8 cellular contexts compared by ENCODE assay signal in genomic region chr12:3752741-3753486, GRCh38. TPM values are rescaled to one million over a fixed set of nuclear protein-coding genes. Genes with fewer than 3 reads are reported as not detected.
DNase-seq lines count a peak whose midpoint lies in the region; ATAC-seq, FAIRE-seq and TF ChIP-seq lines count a peak whose summit lies in the region.

Gene CRACR2A (minus strand): TSS chr12:3753109. CDS start chr12:3696999, 56,110 bp downstream.

- peak; percentile 82 for FAIRE-seq in GM12878 (lab: Jason Lieb, UNC)
- no peak for FAIRE-seq in kidney (lab: Jason Lieb, UNC)

- in situ Hi-C loops in GM12878 (cut with MboI) = no loop called here

- ATAC-seq in DND-41 (ENCODE audit: insufficient read depth, low read depth) (peak; percentile 87), GM21515 (IDR thresholded peaks at IDR 0.05; ENCODE audit: unreplicated experiment) (peak; percentile 81), GM12878 (peak; percentile 96)

- intact Hi-C loops in GM12878 (cut with micrococcal nuclease; ENCODE audit: unreplicated experiment) = loop anchor here (5.0 kb wide), 1 partner anchor 119 kb away; the partner anchor contains the start of gene PARP11
- intact Hi-C loops in kidney (cut with DNase I) = no loop called here

- no TSS peak for BruUV-seq in GM12878 (replicated peaks; lab: Mats Ljungman, UMichigan)

- whole genome bisulfite sequencing in GM12878 (ENCODE audit: insufficient coverage, insufficient replicate concordance, low lambda C conversion rate, missing lambda C conversion rate) = under 1% methylated on average over 55 of the region's 62 CpGs

- H3K4me3 ChIP-seq in DND-41 (ENCODE audit: low read depth in 1 of 2, low read length in 2 of 2) (peak within 1 kb of the TSS; percentile 65 to 78), HUES6 (ENCODE audit: low read depth, low read length) (peak within 1 kb of the TSS; percentile 52), GM12878 (peak within 1 kb of the TSS; percentile 80), kidney (ENCODE audit: low read length in 2 of 2) (peak within 1 kb of the TSS; percentile 30 to 57)

- TF ChIP-seq POLR2A in GM12878 (IDR thresholded peaks at IDR 0.05; ENCODE audit: low read depth, low read length) = peak; percentile 84

- peaks cover 62% of the 10 kb centered on the region for H3K79me2 ChIP-seq in DND-41 (ENCODE audit: insufficient read depth, low read length)
- H3K79me2 ChIP-seq in GM12878 (ENCODE audit: control insufficient read depth, insufficient read depth, low read length) = peaks cover 26% of the 10 kb centered on the region

- TF ChIP-seq EP300 in GM12878 (IDR thresholded peaks at IDR 0.05; ENCODE audit: borderline replicate concordance in 1 of 2, control insufficient read depth in 1 of 2, low read depth in 2 of 2, low read length in 2 of 2) = no peak

- H3K4me1 ChIP-seq in DND-41 (ENCODE audit: insufficient read depth, low read length) (peaks cover 42% of the 10 kb centered on the region), HUES6 (ENCODE audit: control insufficient read depth, insufficient read depth, low read length) (peaks cover 12% of the 10 kb centered on the region; the same call in 1 of the 2 replicates), GM12878 (ENCODE audit: control insufficient read depth, insufficient read depth, low read length) (peaks cover 8% of the 10 kb centered on the region), kidney (ENCODE audit: control insufficient read depth in 1 of 2, insufficient read depth in 1 of 2, low read depth in 1 of 2, low read length in 2 of 2) (peaks cover 0 to 4% of the 10 kb centered on the region in 2 donors)

- DNase-seq in DND-41 (peak; percentile 90), T1000 (lab: John Stamatoyannopoulos, UW) (peak; percentile 21), GM12878 (ENCODE audit: low read depth, low spot score) (peak; percentile 31), kidney (peak; percentile 90), inferior parietal cortex (ENCODE audit: extremely low spot score) (no peak)
- DNase-seq in stimulated activated CD4-positive, alpha-beta T cell treated with anti-CD3 and anti-CD28 coated beads, Interleukin-4, amount 100 ng/mL, for 1 hour = peak; percentile 85

- SMC1A ChIA-PET in GM12878 (lab: Charles Lee; ENCODE audit: uncharacterized antibody, unreplicated experiment) = interaction anchor here (0.6 to 2.1 kb wide), 5 partner anchors 15 to 51 kb away, joined by 3 to 4 read pairs (median 3); no protein-coding TSS in a partner anchor

- H3K9ac ChIP-seq in DND-41 (ENCODE audit: low read depth, low read length) (peak within 1 kb of the TSS; percentile 96), HUES6 (ENCODE audit: low read length) (no peak within 1 kb of the TSS), GM12878 (ENCODE audit: control insufficient read depth, insufficient read depth, low read length) (peak within 1 kb of the TSS; percentile 92), kidney (ENCODE audit: low read length in 2 of 2) (no peak within 1 kb of the TSS)

- peak; percentile 51 for TF ChIP-seq RAD21 in GM12878 (IDR thresholded peaks at IDR 0.05; ENCODE audit: insufficient read depth, low read depth, low read length)

- H2AFZ ChIP-seq in DND-41 (ENCODE audit: low read depth, low read length) = peak within 1 kb of the TSS; percentile 82
- H2AFZ ChIP-seq in GM12878 (ENCODE audit: control insufficient read depth, low read depth, low read length) = peak within 1 kb of the TSS; percentile 94

- POLR2A ChIA-PET in GM12878 (lab: Charles Lee) = interaction anchor here (1.5 kb wide), 1 partner anchor 24 kb away, joined by 6 read pairs; no protein-coding TSS in a partner anchor

- H3K9me3 ChIP-seq in DND-41 (ENCODE audit: insufficient read depth, low read length, severe bottlenecking) (no peaks in the 10 kb centered on the region), HUES6 (ENCODE audit: control insufficient read depth, insufficient read depth, low read depth, low read length) (no peaks in the 10 kb centered on the region), GM12878 (replicated peaks; ENCODE audit: control insufficient read depth, insufficient read depth, low read length) (no peaks in the 10 kb centered on the region), kidney (ENCODE audit: control insufficient read depth in 1 of 2, low read length in 2 of 2) (no peaks in the 10 kb centered on the region)

- peak; percentile 79 for TF ChIP-seq CTCF in DND-41 (IDR thresholded peaks at IDR 0.05; ENCODE audit: borderline replicate concordance, extremely low read depth, low read length, poor library complexity, severe bottlenecking)
- peak; percentile 76 to 82 (median 80) for TF ChIP-seq CTCF in GM12878 (IDR thresholded peaks at IDR 0.05 in 2 of 3, conservative IDR thresholded peaks at IDR 0.05 in 1 of 3; ENCODE audit: control insufficient read depth in 2 of 3, extremely low read depth in 1 of 3, insufficient read depth in 1 of 3, low read depth in 3 of 3, low read length in 3 of 3)
- TF ChIP-seq CTCF in kidney (IDR thresholded peaks at IDR 0.05; ENCODE audit: borderline replicate concordance, extremely low read depth, insufficient read depth) = peak; percentile 39

- H3K27me3 ChIP-seq in DND-41 (ENCODE audit: insufficient read depth, low read length, poor library complexity) (no peaks in the 10 kb centered on the region), HUES6 (ENCODE audit: control insufficient read depth, insufficient read depth, low read length) (peaks cover 14% of the 10 kb centered on the region), GM12878 (replicated peaks in 1 of 2; ENCODE audit: control insufficient read depth in 2 of 2, insufficient read depth in 2 of 2, low read length in 1 of 2) (no peaks in the 10 kb centered on the region)

- H3K27ac ChIP-seq in DND-41 (ENCODE audit: low read length) (peak within 1 kb of the TSS; percentile 99), HUES6 (ENCODE audit: low read depth, low read length) (no peak within 1 kb of the TSS), GM12878 (ENCODE audit: control insufficient read depth, insufficient read depth) (peak within 1 kb of the TSS; percentile 90), kidney (ENCODE audit: low read depth in 2 of 2, low read length in 2 of 2) (peak within 1 kb of the TSS in 1 of 2 donors; percentile 23)

- peaks cover 3% of the 10 kb centered on the region; the same call in 1 of the 2 replicates for H4K20me1 ChIP-seq in DND-41 (ENCODE audit: insufficient read depth, low read length)
- no peaks in the 10 kb centered on the region for H4K20me1 ChIP-seq in GM12878 (ENCODE audit: control insufficient read depth, insufficient read depth)

- H3K36me3 ChIP-seq in DND-41 (ENCODE audit: insufficient read depth, low read length) = peaks cover 5% of the 10 kb centered on the region; the same call in 1 of the 2 replicates
- H3K36me3 ChIP-seq in HUES6 (ENCODE audit: control insufficient read depth, insufficient read depth, low read length) = no peaks in the 10 kb centered on the region
- H3K36me3 ChIP-seq in GM12878 (ENCODE audit: control insufficient read depth in 2 of 2, insufficient read depth in 2 of 2, low read length in 1 of 2) = no peaks in the 10 kb centered on the region
- no peaks in the 10 kb centered on the region for H3K36me3 ChIP-seq in kidney (ENCODE audit: control insufficient read depth in 1 of 2, insufficient read depth in 2 of 2, low read length in 2 of 2)

- CTCF ChIA-PET in GM12878 (lab: Yijun Ruan, JAX) = interaction anchor here (1.1 to 2.4 kb wide), 8 partner anchors 9 to 453 kb away, joined by 3 to 7 read pairs (median 4); no protein-coding TSS in a partner anchor

- RAD21 ChIA-PET in GM12878 (lab: Charles Lee; ENCODE audit: unreplicated experiment) = interaction anchor here (1.4 to 2.0 kb wide), 3 partner anchors 25 to 131 kb away, joined by 3 to 7 read pairs (median 4); no protein-coding TSS in a partner anchor

- H3K4me2 ChIP-seq in DND-41 (ENCODE audit: insufficient read depth, low read length) (peak within 1 kb of the TSS; percentile 86), GM12878 (ENCODE audit: control insufficient read depth, insufficient read depth) (peak within 1 kb of the TSS; percentile 98)

TF ChIP-seq in GM12878, 131 proteins besides CTCF, POLR2A, EP300 and RAD21 (continues in another document):
- TF ChIP-seq IKZF1 (conservative IDR thresholded peaks at IDR 0.05) = peak; percentile 81

RNA-seq across cellular contexts. Expression of gene CRACR2A, which starts in this region (rescaled TPM):
- total RNA-seq in GM12878 (2013; cell fraction: nucleolus; rRNA removed) = 59.9 and 64.6 TPM in 2 replicates
- total RNA-seq in GM12878 (2014; rRNA removed) (13.0 and 13.2 TPM in 2 replicates), GM12878 (2014; rRNA removed; fragmentation: Illumina TruSeq; extraction: Trizol) (11.6 and 13.4 TPM in 2 replicates), GM12878 (2021) (18.0 and 18.2 TPM in 2 replicates), kidney (6.1 TPM)
- 9.6 TPM for polyA plus RNA-seq in GM12878 (2011; ENCODE audit: low read depth)
- polyA plus RNA-seq in GM12878 (2011; rRNA removed) (12.8 and 13.3 TPM in 2 replicates), GM12878 (2014; fragmentation: Illumina TruSeq; extraction: Trizol) (7.6 and 14.6 TPM in 2 replicates), GM12878 (2014; fragmentation: Nextera tagmentation; extraction: Ambion mirVana) (1 to 10 TPM; 2.1 to 4.2 TPM), GM12878 (2014; rRNA removed) (13.2 and 14.0 TPM in 2 replicates), GM12878 (2016; fragmentation: Nextera tagmentation; extraction: Ambion mirVana) (10 to 100 TPM; 13.1 to 13.3 TPM), kidney (ENCODE audit: insufficient read depth, low read depth, low replicate concordance) (0.22 TPM)
- 10.5 and 11.1 TPM in 2 replicates for polyA plus RNA-seq in GM12878 (2011; cell fraction: cytosol; rRNA removed)
- polyA plus RNA-seq in GM12878 (2011; cell fraction: nucleus; rRNA removed) = 19.0 and 23.8 TPM in 2 replicates
- polyA plus RNA-seq in GM12878 (2012) = 7.1 and 8.1 TPM in 2 replicates
- 18.9 and 21.1 TPM in 2 replicates for polyA minus RNA-seq in GM12878 (2011; rRNA and poly(A)+ RNA removed)
- polyA minus RNA-seq in GM12878 (2011; cell fraction: cytosol; rRNA and poly(A)+ RNA removed) = 5.5 and 5.9 TPM in 2 replicates
- 19.9 and 34.6 TPM in 2 replicates for polyA minus RNA-seq in GM12878 (2011; cell fraction: nucleus; rRNA and poly(A)+ RNA removed)

Comparison
In these comparisons a context has a peak if more than half of its experiments do, and no peak if none do; other contexts are left out.
1. H3K9ac ChIP-seq: peak in DND-41 (single experiment) and GM12878 (single experiment); none in HUES6 (single experiment) and kidney (0 of 2).
2. Peak in every context shown above with its lines, with median percentiles within 50 percentile points of each other: ATAC-seq, H3K4me3 ChIP-seq and CTCF ChIP-seq.